In genomic region chr15:78167227-78167888, GRCh38 we compare ENCODE assay signal across 9 cellular contexts. TPM values are rescaled to one million over a fixed set of nuclear protein-coding genes. Genes with fewer than 3 reads are reported as not detected.
A peak's percentile ranks its signal among the peaks of the same experiment; 100 is the strongest.
DNase-seq lines count a peak whose midpoint lies in the region; ATAC-seq and TF ChIP-seq lines count a peak whose summit lies in the region.
"Had no signal": no experiment of that assay in that cellular context is flagged by ENCODE, and none has a peak within 500 bp of the region (broad histone marks: within the 10 kb centered on the region; RNA-seq: fewer than 3 reads in every experiment).

No MANE protein-coding gene starts in this region.

- H3K36me3 ChIP-seq in upper lobe of left lung: peaks cover 17 to 96% (median 73%) of the 10 kb centered on the region in 4 donors

- H3K9me3 ChIP-seq in upper lobe of left lung: no peaks in the 10 kb centered on the region

- no peaks in the 10 kb centered on the region for H3K27me3 ChIP-seq in upper lobe of left lung

- ATAC-seq in activated CD8-positive, alpha-beta memory T cell treated with anti-CD3 and anti-CD28 coated beads, Interleukin-2, amount 10 ng/mL, durations not matched to agents 7 days and 5 days: peak; percentile 99
- ATAC-seq in GM21786 (IDR thresholded peaks at IDR 0.05; ENCODE audit: unreplicated experiment) (peak; percentile 72), HG03565 (IDR thresholded peaks at IDR 0.05; ENCODE audit: unreplicated experiment) (peak; percentile 61), upper lobe of left lung (ENCODE audit: low FRiP score in 2 of 2) (no peak)
- ATAC-seq in stimulated activated naive B cell treated with anti-CD40 and anti-IgM and Interleukin-4, amounts not matched to agents 10 μg/mL and 1 μg/mL and 100 μg/mL, for 72 hours (replicated peaks): peak; percentile 83 to 88

- no peak overlapping the region for H3K27ac ChIP-seq in substantia nigra (ENCODE audit: low read depth, low read length, poor library complexity, severe bottlenecking)
- H3K27ac ChIP-seq in upper lobe of left lung: no peak overlapping the region

- no peaks in the 10 kb centered on the region for H3K27me3 Mint-ChIP-seq in activated CD8-positive, alpha-beta memory T cell treated with anti-CD3 and anti-CD28 coated beads, Interleukin-2, amount 10 ng/mL, durations not matched to agents 7 days and 5 days
- H3K27me3 Mint-ChIP-seq in stimulated activated naive B cell treated with anti-CD40 and anti-IgM and Interleukin-4, amounts not matched to agents 10 μg/mL and 1 μg/mL and 100 μg/mL, for 72 hours: no peaks in the 10 kb centered on the region

- DNase-seq in activated CD8-positive, alpha-beta memory T cell treated with anti-CD3 and anti-CD28 coated beads, Interleukin-2, amount 10 ng/mL, durations not matched to agents 7 days and 5 days: peak; percentile 78
- no peak for DNase-seq in activated CD8-positive, alpha-beta memory T cell treated with anti-CD3 and anti-CD28 coated beads, Interleukin-2, amount 50 U/mL, for 48 hours
- DNase-seq in stimulated activated naive B cell treated with anti-CD40 and anti-IgM and Interleukin-4, amounts not matched to agents 10 μg/mL and 1 μg/mL and 100 μg/mL, for 72 hours: peak; percentile 44
- DNase-seq in substantia nigra (lab: John Stamatoyannopoulos, UW) (no peak), upper lobe of left lung (no peak), NCI-H146 treated with DMSO at 0.1 percent for 48 hours (lab: John Stamatoyannopoulos, UW; ENCODE audit: unreplicated experiment) (no peak)
- DNase-seq: NCI-H146 had no signal

- no peak for TF ChIP-seq CTCF in upper lobe of left lung (IDR thresholded peaks at IDR 0.05)

- no peaks in the 10 kb centered on the region for H3K4me1 ChIP-seq in upper lobe of left lung

- TF ChIP-seq EP300 in upper lobe of left lung (IDR thresholded peaks at IDR 0.05): no peak

- peaks cover 37% of the 10 kb centered on the region for H3K4me1 Mint-ChIP-seq in activated CD8-positive, alpha-beta memory T cell treated with anti-CD3 and anti-CD28 coated beads, Interleukin-2, amount 10 ng/mL, durations not matched to agents 7 days and 5 days
- peaks cover 30 to 50% of the 10 kb centered on the region in 2 donors for H3K4me1 Mint-ChIP-seq in stimulated activated naive B cell treated with anti-CD40 and anti-IgM and Interleukin-4, amounts not matched to agents 10 μg/mL and 1 μg/mL and 100 μg/mL, for 72 hours

- WGBS in upper lobe of left lung, 2 donors: 89 to 90% methylated on average over 10 of the region's 10 CpGs

- CTCF ChIA-PET in activated CD8-positive, alpha-beta memory T cell treated with anti-CD3 and anti-CD28 coated beads, Interleukin-2, amount 10 ng/mL, durations not matched to agents 7 days and 5 days (lab: Charles Lee): interaction anchor here (0.5 to 3.9 kb wide), 7 partner anchors 10 to 785 kb away, joined by 3 to 18 read pairs (median 3); partner anchors contain the start of genes CIB2 and IDH3A

- H3K9me3 Mint-ChIP-seq in activated CD8-positive, alpha-beta memory T cell treated with anti-CD3 and anti-CD28 coated beads, Interleukin-2, amount 10 ng/mL, durations not matched to agents 7 days and 5 days (ENCODE audit: low read depth): no peaks in the 10 kb centered on the region
- H3K9me3 Mint-ChIP-seq in stimulated activated naive B cell treated with anti-CD40 and anti-IgM and Interleukin-4, amounts not matched to agents 10 μg/mL and 1 μg/mL and 100 μg/mL, for 72 hours: no peaks in the 10 kb centered on the region

- no peak for TF ChIP-seq POLR2A in upper lobe of left lung (IDR thresholded peaks at IDR 0.05)

- H3K27ac Mint-ChIP-seq in activated CD8-positive, alpha-beta memory T cell treated with anti-CD3 and anti-CD28 coated beads, Interleukin-2, amount 10 ng/mL, durations not matched to agents 7 days and 5 days: peak overlapping the region; percentile 89
- H3K27ac Mint-ChIP-seq in stimulated activated naive B cell treated with anti-CD40 and anti-IgM and Interleukin-4, amounts not matched to agents 10 μg/mL and 1 μg/mL and 100 μg/mL, for 72 hours: peak overlapping the region; percentile 82

- peak overlapping the region; percentile 61 for H3K4me3 Mint-ChIP-seq in activated CD8-positive, alpha-beta memory T cell treated with anti-CD3 and anti-CD28 coated beads, Interleukin-2, amount 10 ng/mL, durations not matched to agents 7 days and 5 days
- H3K4me3 Mint-ChIP-seq in stimulated activated naive B cell treated with anti-CD40 and anti-IgM and Interleukin-4, amounts not matched to agents 10 μg/mL and 1 μg/mL and 100 μg/mL, for 72 hours: no peak overlapping the region

- H3K36me3 Mint-ChIP-seq in activated CD8-positive, alpha-beta memory T cell treated with anti-CD3 and anti-CD28 coated beads, Interleukin-2, amount 10 ng/mL, durations not matched to agents 7 days and 5 days: peaks cover 78% of the 10 kb centered on the region
- H3K36me3 Mint-ChIP-seq in stimulated activated naive B cell treated with anti-CD40 and anti-IgM and Interleukin-4, amounts not matched to agents 10 μg/mL and 1 μg/mL and 100 μg/mL, for 72 hours: peaks cover 40 to 58% of the 10 kb centered on the region in 2 donors

- no peak overlapping the region for H3K4me3 ChIP-seq in upper lobe of left lung

RNA-seq across cellular contexts. Expression of gene IDH3A, which starts 18.2 kb away (rescaled TPM):
- total RNA-seq in activated CD8-positive, alpha-beta memory T cell treated with anti-CD3 and anti-CD28 coated beads, Interleukin-2, amount 10 ng/mL, durations not matched to agents 7 days and 5 days: 100 to 1,000 TPM in 1 of 2 experiments, 10 to 100 TPM in 1; 97.9 to 105 TPM
- 10 to 100 TPM; 17.5 to 80.1 (median 48.2) TPM for total RNA-seq in upper lobe of left lung

RNA-seq across cellular contexts. Expression of gene CIB2, which starts 36.1 kb away (rescaled TPM):
- total RNA-seq in activated CD8-positive, alpha-beta memory T cell treated with anti-CD3 and anti-CD28 coated beads, Interleukin-2, amount 10 ng/mL, durations not matched to agents 7 days and 5 days: 1 to 10 TPM in 1 of 2 experiments, under 1 TPM in 1; 0.94 to 1.2 TPM
- 1 to 10 TPM in 3 of 6 donors, under 1 TPM in 2, not detected in 1; 0.77 to 5.2 (median 1.2) TPM for total RNA-seq in upper lobe of left lung

Comparison
In these comparisons a context has a peak if more than half of its experiments do, and no peak if none do; other contexts are left out.
1. DNase-seq: peak in activated CD8-positive, alpha-beta memory T cell treated with anti-CD3 and anti-CD28 coated beads, Interleukin-2, amount 10 ng/mL, durations not matched to agents 7 days and 5 days (single experiment) and stimulated activated naive B cell treated with anti-CD40 and anti-IgM and Interleukin-4, amounts not matched to agents 10 μg/mL and 1 μg/mL and 100 μg/mL, for 72 hours (single experiment); none in activated CD8-positive, alpha-beta memory T cell treated with anti-CD3 and anti-CD28 coated beads, Interleukin-2, amount 50 U/mL, for 48 hours (single experiment), substantia nigra (0 of 49), upper lobe of left lung (0 of 2) and NCI-H146 treated with DMSO at 0.1 percent for 48 hours (single experiment).
2. ATAC-seq: peak in activated CD8-positive, alpha-beta memory T cell treated with anti-CD3 and anti-CD28 coated beads, Interleukin-2, amount 10 ng/mL, durations not matched to agents 7 days and 5 days (single experiment), GM21786 (single experiment), HG03565 (single experiment) and stimulated activated naive B cell treated with anti-CD40 and anti-IgM and Interleukin-4, amounts not matched to agents 10 μg/mL and 1 μg/mL and 100 μg/mL, for 72 hours (2 of 2); none in upper lobe of left lung (0 of 2).